In the genomic region with DNA sequence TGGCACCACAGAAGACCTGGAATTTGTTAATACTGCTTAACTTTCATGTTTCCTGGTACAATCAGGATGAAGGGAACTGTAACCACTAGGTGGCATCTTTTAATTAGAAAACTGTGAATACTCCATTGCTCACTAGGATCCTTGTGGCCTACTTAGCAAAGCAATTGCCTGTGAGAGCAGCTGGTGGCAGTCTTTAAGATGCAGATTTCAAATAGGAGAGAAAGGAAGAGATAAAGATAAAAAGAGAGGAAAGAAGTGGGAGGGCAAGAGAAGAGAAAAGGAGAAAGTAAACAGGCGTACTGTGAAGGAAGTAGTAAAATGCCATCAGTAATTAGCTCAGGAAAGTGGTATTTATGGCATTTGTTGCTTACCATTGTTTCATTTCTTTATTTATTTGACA, we compare ENCODE assay signal across 8 cellular contexts.
DNase-seq lines count a peak whose midpoint lies in the region; ATAC-seq and TF ChIP-seq lines count a peak whose summit lies in the region.

No MANE protein-coding gene starts in this region.

- no peak overlapping the region for H3K4me3 Mint-ChIP-seq in activated CD8-positive, alpha-beta memory T cell treated with anti-CD3 and anti-CD28 coated beads, Interleukin-2, amount 10 ng/mL, durations not matched to agents 7 days and 5 days

- peaks cover 2% of the 10 kb centered on the region for H3K4me1 Mint-ChIP-seq in activated CD8-positive, alpha-beta memory T cell treated with anti-CD3 and anti-CD28 coated beads, Interleukin-2, amount 10 ng/mL, durations not matched to agents 7 days and 5 days

- ATAC-seq in activated CD8-positive, alpha-beta memory T cell treated with anti-CD3 and anti-CD28 coated beads, Interleukin-2, amount 10 ng/mL, durations not matched to agents 7 days and 5 days: peak; percentile 70
- ATAC-seq in lung (ENCODE audit: insufficient read depth, low FRiP score): peak; percentile 91

- H3K27me3 ChIP-seq in Peyer's patch: no peaks in the 10 kb centered on the region
- no peaks in the 10 kb centered on the region for H3K27me3 ChIP-seq in lung (ENCODE audit: control insufficient read depth, insufficient read depth)

- H3K9me3 Mint-ChIP-seq in activated CD8-positive, alpha-beta memory T cell treated with anti-CD3 and anti-CD28 coated beads, Interleukin-2, amount 10 ng/mL, durations not matched to agents 7 days and 5 days (ENCODE audit: low read depth): no peaks in the 10 kb centered on the region

- WGBS in lung, 2 donors: 21 to 61% methylated on average over 1 of the region's 1 CpG
- 9% methylated on average over 1 of the region's 1 CpG for WGBS in urinary bladder

- DNase-seq in activated CD8-positive, alpha-beta memory T cell treated with anti-CD3 and anti-CD28 coated beads, Interleukin-2, amount 10 ng/mL, durations not matched to agents 7 days and 5 days: no peak
- DNase-seq in activated CD8-positive, alpha-beta memory T cell treated with anti-CD3 and anti-CD28 coated beads, Interleukin-2, amount 50 U/mL, for 4 hours: no peak
- DNase-seq in Kasumi-1 (lab: John Stamatoyannopoulos, UW) (peak; percentile 81 to 88), Peyer's patch (peak in 1 of 3 donors; percentile 57), dermis microvascular lymphatic vessel endothelial cell (ENCODE audit: low read depth in 2 of 2) (peak; percentile 64 to 85), lung (ENCODE audit: low spot score) (peak; percentile 33)
- no peak for DNase-seq in stimulated activated naive CD4-positive, alpha-beta T cell treated with Interleukin-2 at 50 U/mL for 16 hours (lab: John Stamatoyannopoulos, UW)

- no peak overlapping the region for H3K27ac Mint-ChIP-seq in activated CD8-positive, alpha-beta memory T cell treated with anti-CD3 and anti-CD28 coated beads, Interleukin-2, amount 10 ng/mL, durations not matched to agents 7 days and 5 days

- H3K4me3 ChIP-seq in Peyer's patch (no peak overlapping the region), lung (no peak overlapping the region), urinary bladder (ENCODE audit: low read depth, low read length) (no peak overlapping the region)

- H3K4me1 ChIP-seq in Peyer's patch (peaks cover 0 to 12% (median 0%) of the 10 kb centered on the region in 4 donors), lung (ENCODE audit: control insufficient read depth in 2 of 2, insufficient read depth in 2 of 2, low read length in 2 of 2) (peaks cover 0 to 3% of the 10 kb centered on the region in 2 donors), urinary bladder (ENCODE audit: insufficient read depth) (no peaks in the 10 kb centered on the region)

- H3K27me3 Mint-ChIP-seq in activated CD8-positive, alpha-beta memory T cell treated with anti-CD3 and anti-CD28 coated beads, Interleukin-2, amount 10 ng/mL, durations not matched to agents 7 days and 5 days: no peaks in the 10 kb centered on the region

- H3K36me3 Mint-ChIP-seq in activated CD8-positive, alpha-beta memory T cell treated with anti-CD3 and anti-CD28 coated beads, Interleukin-2, amount 10 ng/mL, durations not matched to agents 7 days and 5 days: peaks cover 7% of the 10 kb centered on the region

- CTCF ChIA-PET in activated CD8-positive, alpha-beta memory T cell treated with anti-CD3 and anti-CD28 coated beads, Interleukin-2, amount 10 ng/mL, durations not matched to agents 7 days and 5 days (lab: Charles Lee): interaction anchor here (0.7 to 2.0 kb wide), 15 partner anchors 10 to 910 kb away, joined by 3 to 12 read pairs (median 3); no protein-coding TSS in a partner anchor

- H3K9me3 ChIP-seq in Peyer's patch (no peaks in the 10 kb centered on the region), lung (ENCODE audit: control insufficient read depth in 2 of 2, insufficient read depth in 1 of 2, low read length in 1 of 2) (peaks cover 2 to 4% of the 10 kb centered on the region in 2 donors)

- no peaks in the 10 kb centered on the region for H3K36me3 ChIP-seq in Peyer's patch
- H3K36me3 ChIP-seq in lung (ENCODE audit: control insufficient read depth in 2 of 2, insufficient read depth in 2 of 2, low read length in 2 of 2): no peaks in the 10 kb centered on the region
- no peaks in the 10 kb centered on the region for H3K36me3 ChIP-seq in urinary bladder (ENCODE audit: insufficient read depth)

- peak; percentile 39 to 94 (median 76) for TF ChIP-seq CTCF in Peyer's patch (IDR thresholded peaks at IDR 0.05)
- TF ChIP-seq CTCF in lung (IDR thresholded peaks at IDR 0.05; ENCODE audit: control extremely low read depth, extremely low read depth): peak; percentile 78

- H3K27ac ChIP-seq in Peyer's patch (peak overlapping the region in 1 of 4 donors; percentile 34), lung (ENCODE audit: low read depth in 1 of 2, low read length in 1 of 2) (no peak overlapping the region), urinary bladder (ENCODE audit: low read depth) (peak overlapping the region; percentile 18)

- no peak for TF ChIP-seq POLR2A in Peyer's patch (IDR thresholded peaks at IDR 0.05)

Comparison
In these comparisons a context has a peak if more than half of its experiments do, and no peak if none do; other contexts are left out.
1. DNase-seq: peak in Kasumi-1 (2 of 2), dermis microvascular lymphatic vessel endothelial cell (2 of 2) and lung (single experiment); none in activated CD8-positive, alpha-beta memory T cell treated with anti-CD3 and anti-CD28 coated beads, Interleukin-2, amount 10 ng/mL, durations not matched to agents 7 days and 5 days (single experiment), activated CD8-positive, alpha-beta memory T cell treated with anti-CD3 and anti-CD28 coated beads, Interleukin-2, amount 50 U/mL, for 4 hours (single experiment) and stimulated activated naive CD4-positive, alpha-beta T cell treated with Interleukin-2 at 50 U/mL for 16 hours (single experiment).